In genomic region chr3:12841970-12842328, GRCh38 we compare ENCODE assay signal across 8 cellular contexts. TPM values are rescaled to one million over a fixed set of nuclear protein-coding genes. Genes with fewer than 3 reads are reported as not detected.
A peak's percentile ranks its signal among the peaks of the same experiment; 100 is the strongest.
DNase-seq lines count a peak whose midpoint lies in the region; ATAC-seq and TF ChIP-seq lines count a peak whose summit lies in the region.

No MANE protein-coding gene starts in this region.

- ATAC-seq in T-cell (replicated peaks in 1 of 4) (no peak), GM21786 (IDR thresholded peaks at IDR 0.05; ENCODE audit: unreplicated experiment) (no peak)

- no peaks in the 10 kb centered on the region for H3K9me3 Mint-ChIP-seq in activated CD4-positive, alpha-beta T cell treated with anti-CD3 and anti-CD28 coated beads, Interleukin-2, amount 10 ng/mL, durations not matched to agents 24 days and 14 days
- no peaks in the 10 kb centered on the region for H3K9me3 Mint-ChIP-seq in T-cell

- TF ChIP-seq CTCF in suprapubic skin (IDR thresholded peaks at IDR 0.05), result no peak

- H3K4me1 Mint-ChIP-seq in activated CD4-positive, alpha-beta T cell treated with anti-CD3 and anti-CD28 coated beads, Interleukin-2, amount 10 ng/mL, durations not matched to agents 24 days and 14 days, result peaks cover 36% of the 10 kb centered on the region
- H3K4me1 Mint-ChIP-seq in T-cell, result peaks cover 43 to 45% (median 44%) of the 10 kb centered on the region in 3 donors

- intact Hi-C loops in activated CD4-positive, alpha-beta T cell treated with anti-CD3 and anti-CD28 coated beads, Interleukin-2, amount 10 ng/mL, durations not matched to agents 24 days and 14 days (cut with micrococcal nuclease), result loop anchor here (1.0 to 5.0 kb wide), 4 partner anchors 31 to 1280 kb away; partner anchors contain the start of genes CHCHD4, MKRN2 and RAF1

- no peak for DNase-seq in activated CD4-positive, alpha-beta T cell treated with anti-CD3 and anti-CD28 coated beads, Interleukin-2, amount 10 ng/mL, durations not matched to agents 24 days and 14 days
- DNase-seq in activated CD4-positive, alpha-beta T cell treated with anti-CD3 and anti-CD28 coated beads for 1 hour, result no peak
- DNase-seq in T-cell (no peak), suprapubic skin (ENCODE audit: low spot score in 2 of 2) (no peak), NCI-H1694 treated with DMSO at 0.1 percent for 48 hours (lab: John Stamatoyannopoulos, UW) (no peak), NCI-H2107 (lab: John Stamatoyannopoulos, UW) (no peak)

- no peak for TF ChIP-seq EP300 in suprapubic skin (IDR thresholded peaks at IDR 0.05)

- H3K36me3 ChIP-seq in iPS-18a (ENCODE audit: control insufficient read depth, low read depth, low read length) (peaks cover 31% of the 10 kb centered on the region), suprapubic skin (peaks cover 28% of the 10 kb centered on the region)

- no peaks in the 10 kb centered on the region for H3K9me3 ChIP-seq in iPS-18a (ENCODE audit: control insufficient read depth, low read depth, low read length)
- no peaks in the 10 kb centered on the region for H3K9me3 ChIP-seq in suprapubic skin

- no peaks in the 10 kb centered on the region for H3K27me3 Mint-ChIP-seq in activated CD4-positive, alpha-beta T cell treated with anti-CD3 and anti-CD28 coated beads, Interleukin-2, amount 10 ng/mL, durations not matched to agents 24 days and 14 days
- H3K27me3 Mint-ChIP-seq in T-cell, result no peaks in the 10 kb centered on the region

- H3K4me1 ChIP-seq in iPS-18a (ENCODE audit: control insufficient read depth, low read depth, low read length) (peaks cover 9% of the 10 kb centered on the region), suprapubic skin (peaks cover 39% of the 10 kb centered on the region)

- H3K27ac Mint-ChIP-seq in activated CD4-positive, alpha-beta T cell treated with anti-CD3 and anti-CD28 coated beads, Interleukin-2, amount 10 ng/mL, durations not matched to agents 24 days and 14 days, result peak overlapping the region; percentile 99
- peak overlapping the region; percentile 100 for H3K27ac Mint-ChIP-seq in T-cell

- POLR2A ChIA-PET in T-cell (lab: Charles Lee), result interaction anchor here (0.6 to 2.2 kb wide), 6 partner anchors 8 to 358 kb away, joined by 3 to 8 read pairs (median 3); partner anchors contain the start of gene TSEN2 (in 1 of the 2)

- peaks cover 44% of the 10 kb centered on the region for H3K36me3 Mint-ChIP-seq in activated CD4-positive, alpha-beta T cell treated with anti-CD3 and anti-CD28 coated beads, Interleukin-2, amount 10 ng/mL, durations not matched to agents 24 days and 14 days (ENCODE audit: low read depth)
- H3K36me3 Mint-ChIP-seq in T-cell, result peaks cover 36% of the 10 kb centered on the region

- CTCF ChIA-PET in T-cell (lab: Charles Lee), result interaction anchor here (0.6 to 1.9 kb wide), 11 partner anchors 8 to 1337 kb away, joined by 3 to 16 read pairs (median 3); no protein-coding TSS in a partner anchor

- H3K27me3 ChIP-seq in iPS-18a (ENCODE audit: control insufficient read depth, insufficient read depth, low read length), result no peaks in the 10 kb centered on the region
- H3K27me3 ChIP-seq in suprapubic skin, result no peaks in the 10 kb centered on the region

- WGBS in suprapubic skin, result 49% methylated on average over 7 of the region's 7 CpGs

- no peak for TF ChIP-seq POLR2A in suprapubic skin (IDR thresholded peaks at IDR 0.05)

- peak overlapping the region; percentile 100 for H3K27ac ChIP-seq in iPS-18a (ENCODE audit: low read length)
- H3K27ac ChIP-seq in suprapubic skin, result peak overlapping the region; percentile 93

- no peak overlapping the region for H3K9ac ChIP-seq in iPS-18a (ENCODE audit: low read length)

- H3K4me3 Mint-ChIP-seq in activated CD4-positive, alpha-beta T cell treated with anti-CD3 and anti-CD28 coated beads, Interleukin-2, amount 10 ng/mL, durations not matched to agents 24 days and 14 days, result peak overlapping the region; percentile 97
- peak overlapping the region; percentile 94 to 97 (median 97) for H3K4me3 Mint-ChIP-seq in T-cell

- H3K4me3 ChIP-seq in iPS-18a (ENCODE audit: low read length) (peak overlapping the region; percentile 94), suprapubic skin (peak overlapping the region; percentile 90)

RNA-seq across cellular contexts. Expression of gene RPL32, which starts 0.6 kb away (rescaled TPM):
- total RNA-seq in activated CD4-positive, alpha-beta T cell treated with anti-CD3 and anti-CD28 coated beads, Interleukin-2, amount 10 ng/mL, durations not matched to agents 24 days and 14 days, result 2,085 and 2,113 TPM in 2 replicates
- 1,000 to 10,000 TPM; 3,117 to 3,787 (median 3,363) TPM for total RNA-seq in T-cell
- total RNA-seq in suprapubic skin, result 1,000 to 10,000 TPM; 1,159 to 2,367 (median 1,696) TPM

RNA-seq across cellular contexts. Expression of gene CAND2, which starts 45.5 kb away (rescaled TPM):
- 0.71 and 0.75 TPM in 2 replicates for total RNA-seq in activated CD4-positive, alpha-beta T cell treated with anti-CD3 and anti-CD28 coated beads, Interleukin-2, amount 10 ng/mL, durations not matched to agents 24 days and 14 days
- total RNA-seq in T-cell (1 to 10 TPM; 2.1 to 5.9 (median 3.2) TPM), suprapubic skin (1 to 10 TPM; 1.0 to 1.4 (median 1.3) TPM)
